ENCODE assay signal across 11 cellular contexts in the genomic region with DNA sequence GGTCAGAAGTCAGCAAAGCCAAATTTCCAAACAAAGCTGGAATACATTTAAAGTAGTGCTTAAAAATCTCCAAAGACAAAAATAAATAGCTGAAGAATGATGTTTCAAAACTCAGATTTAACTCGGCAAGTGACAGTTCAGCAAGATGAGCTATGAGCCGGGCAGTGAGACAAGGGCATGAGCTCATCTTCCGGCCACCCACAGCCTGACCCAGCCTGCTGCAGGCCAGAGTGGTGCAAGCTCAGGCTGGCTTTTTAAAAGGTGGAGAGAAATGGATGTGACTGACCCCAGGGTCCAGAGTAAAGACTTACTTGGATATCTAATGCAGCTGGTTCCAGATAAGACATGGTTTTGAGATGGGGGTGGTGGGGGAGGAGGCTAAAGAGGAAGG.
DNase-seq lines count a peak whose midpoint lies in the region; ATAC-seq and TF ChIP-seq lines count a peak whose summit lies in the region.
"Had no signal": no experiment of that assay in that cellular context is flagged by ENCODE, and none has a peak within 500 bp of the region (broad histone marks: within the 10 kb centered on the region; RNA-seq: fewer than 3 reads in every experiment).

No MANE protein-coding gene starts in this region.

- H3K27me3 ChIP-seq in breast epithelium (no peaks in the 10 kb centered on the region), gastrocnemius medialis (no peaks in the 10 kb centered on the region)

- TF ChIP-seq CTCF in breast epithelium (IDR thresholded peaks at IDR 0.05), result no peak
- no peak for TF ChIP-seq CTCF in gastrocnemius medialis (IDR thresholded peaks at IDR 0.05 in 4 of 5, conservative IDR thresholded peaks at IDR 0.05 in 1 of 5)

- TF ChIP-seq POLR2A in breast epithelium (IDR thresholded peaks at IDR 0.05) (no peak), gastrocnemius medialis (IDR thresholded peaks at IDR 0.05) (no peak)

- DNase-seq in ELR (ENCODE audit: low read depth) (peak; percentile 48), breast epithelium (ENCODE audit: low spot score in 2 of 2) (peak in 1 of 2 donors; percentile 57), kidney glomerular epithelial cell (lab: John Stamatoyannopoulos, UW) (peak; percentile 76), gastrocnemius medialis (peak; percentile 20 to 55), NCI-H748 treated with DMSO at 0.1 percent for 48 hours (lab: John Stamatoyannopoulos, UW) (no peak), foreskin melanocyte (no peak)
- DNase-seq: activated CD8-positive, alpha-beta memory T cell treated with anti-CD3 and anti-CD28 coated beads, Interleukin-2, amount 10 ng/mL, durations not matched to agents 7 days and 5 days; CD8-positive, alpha-beta memory T cell; naive thymus-derived CD8-positive, alpha-beta T cell had no signal

- in situ Hi-C loops in gastrocnemius medialis (cut with MboI; ENCODE audit: low sequenced_read_pairs in 4 of 4), result no loop called here

- ATAC-seq in gastrocnemius medialis, result peak; percentile 66 to 69
- no peak for ATAC-seq in GM21447 (IDR thresholded peaks at IDR 0.05; ENCODE audit: unreplicated experiment)
- no peak for ATAC-seq in GM19328 (IDR thresholded peaks at IDR 0.05; ENCODE audit: unreplicated experiment)
- ATAC-seq: activated CD8-positive, alpha-beta memory T cell treated with anti-CD3 and anti-CD28 coated beads, Interleukin-2, amount 10 ng/mL, durations not matched to agents 7 days and 5 days; naive thymus-derived CD8-positive, alpha-beta T cell had no signal

- H3K4me3 ChIP-seq in breast epithelium (no peak overlapping the region), gastrocnemius medialis (no peak overlapping the region)

- peak overlapping the region; percentile 71 to 82 for H3K27ac ChIP-seq in breast epithelium
- peak overlapping the region in 2 of 4 donors; percentile 32 to 41 for H3K27ac ChIP-seq in gastrocnemius medialis

- intact Hi-C loops in breast epithelium (cut with DNase I; ENCODE audit: low total_unique reads), result no loop called here
- intact Hi-C loops in gastrocnemius medialis (cut with DNase I; ENCODE audit: low total_unique reads), result no loop called here

- H3K36me3 ChIP-seq in breast epithelium (no peaks in the 10 kb centered on the region), gastrocnemius medialis (no peaks in the 10 kb centered on the region)

- no peaks in the 10 kb centered on the region for H3K9me3 ChIP-seq in breast epithelium
- no peaks in the 10 kb centered on the region for H3K9me3 ChIP-seq in gastrocnemius medialis

- H3K4me1 ChIP-seq in breast epithelium (no peaks in the 10 kb centered on the region), gastrocnemius medialis (peaks cover 9 to 23% of the 10 kb centered on the region in 2 donors)

Comparison
In these comparisons a context has a peak if more than half of its experiments do, and no peak if none do; other contexts are left out.
1. DNase-seq: peak in ELR (single experiment), kidney glomerular epithelial cell (single experiment) and gastrocnemius medialis (2 of 2); none in NCI-H748 treated with DMSO at 0.1 percent for 48 hours (single experiment) and foreskin melanocyte (single experiment).
2. ATAC-seq: peak in gastrocnemius medialis (2 of 2); none in GM21447 (single experiment) and GM19328 (single experiment).